Comparison of ENCODE assay signal across 2 cellular contexts in genomic region chr19:41324921-41325639, GRCh38.
TF ChIP-seq lines count a peak whose summit lies in the region.

No MANE protein-coding gene starts in this region.

TF ChIP-seq in IMR-90, 13 proteins besides CTCF, POLR2A, EP300 and RAD21:
- TF ChIP-seq MAZ (IDR thresholded peaks at IDR 0.05; ENCODE audit: borderline replicate concordance, low read depth, low read length) (peak; percentile 87), FOS (IDR thresholded peaks at IDR 0.05; ENCODE audit: low read depth, low read length) (peak; percentile 53), RFX5 (IDR thresholded peaks at IDR 0.05; ENCODE audit: low read depth, low read length) (no peak), NFE2L2 (IDR thresholded peaks at IDR 0.05; ENCODE audit: low read depth, low read length) (0 out of 2 replicates have a peak, but pooled peaks have one; percentile 10), MAFK (IDR thresholded peaks at IDR 0.05; ENCODE audit: low read depth, low read length) (0 out of 2 replicates have a peak, but pooled peaks have one; percentile 8), USF2 (IDR thresholded peaks at IDR 0.05; ENCODE audit: low read depth, low read length) (peak; percentile 29; the same call in 1 of the 2 replicates)

TF ChIP-seq in GM12878, 131 proteins besides CTCF, POLR2A, EP300 and RAD21:
- no peak for TF ChIP-seq MXI1 (IDR thresholded peaks at IDR 0.05; ENCODE audit: low read depth, low read length)
- TF ChIP-seq TBL1XR1 (IDR thresholded peaks at IDR 0.05; ENCODE audit: low read depth, low read length) = no peak
- TF ChIP-seq STAT1 (conservative IDR thresholded peaks at IDR 0.05) = no peak
- TF ChIP-seq KAT2A (conservative IDR thresholded peaks at IDR 0.05; ENCODE audit: control insufficient read depth, low read depth, low read length) = no peak
- TF ChIP-seq BCL3 (IDR thresholded peaks at IDR 0.05; ENCODE audit: borderline replicate concordance, insufficient read depth, low read depth, low read length, poor library complexity, severe bottlenecking) = peak; percentile 51
- 0 out of 2 replicates have a peak, but pooled peaks have one; percentile 15 for TF ChIP-seq PML (IDR thresholded peaks at IDR 0.05; ENCODE audit: low read length)
